1 cellular context compared by ENCODE assay signal in genomic region chr17:67492824-67493490, GRCh38.
TF ChIP-seq lines count a peak whose summit lies in the region.

No MANE protein-coding gene starts in this region.

TF ChIP-seq in WTC11, 78 proteins besides CTCF, POLR2A, EP300 and RAD21 (continued from another document):
- no peak for TF ChIP-seq PRDM15 (CRISPR knock-in tag; IDR thresholded peaks at IDR 0.05)
- no peak for TF ChIP-seq GRHL2 (CRISPR knock-in tag; IDR thresholded peaks at IDR 0.05; ENCODE audit: insufficient replicate concordance, severe bottlenecking)
- no peak for TF ChIP-seq JAZF1 (CRISPR knock-in tag; IDR thresholded peaks at IDR 0.05)
- no peak for TF ChIP-seq ATF3 (CRISPR knock-in tag; conservative IDR thresholded peaks at IDR 0.05)
- TF ChIP-seq ELF4 (CRISPR knock-in tag; IDR thresholded peaks at IDR 0.05; ENCODE audit: low read depth): no peak
- TF ChIP-seq JUN (CRISPR knock-in tag; IDR thresholded peaks at IDR 0.05): no peak
